Comparison of ENCODE assay signal across 23 cellular contexts in genomic region chr5:78317515-78317914, GRCh38. TPM values are rescaled to one million over a fixed set of nuclear protein-coding genes. Genes with fewer than 3 reads are reported as not detected.
DNase-seq lines count a peak whose midpoint lies in the region; ATAC-seq, FAIRE-seq and TF ChIP-seq lines count a peak whose summit lies in the region.
"Had no signal": no experiment of that assay in that cellular context is flagged by ENCODE, and none has a peak within 500 bp of the region (broad histone marks: within the 10 kb centered on the region; RNA-seq: fewer than 3 reads in every experiment).

No MANE protein-coding gene starts in this region.

- no peak for TF ChIP-seq POLR2A in K562 (conservative IDR thresholded peaks at IDR 0.05)

- no peak overlapping the region for H2BK120ac ChIP-seq in neuronal stem cell (ENCODE audit: low read depth, low read length)

- no peak overlapping the region for H3K4ac ChIP-seq in neuronal stem cell (ENCODE audit: low read length)

- peak overlapping the region; percentile 74; the same call in 1 of the 2 replicates for H2AFZ ChIP-seq in Loucy (ENCODE audit: low read length)
- peak overlapping the region; percentile 48 for H2AFZ ChIP-seq in K562 (ENCODE audit: low read depth, low read length)
- peak overlapping the region; percentile 11 for H2AFZ ChIP-seq in neuronal stem cell (ENCODE audit: low read length)

- ATAC-seq in K562 (no peak), GM18907 (IDR thresholded peaks at IDR 0.05; ENCODE audit: unreplicated experiment) (no peak)

- no peak overlapping the region for H3K23ac ChIP-seq in neuronal stem cell (ENCODE audit: low read depth, low read length, poor library complexity)

- no peak overlapping the region for H3K4me3 ChIP-seq in Loucy (ENCODE audit: low read length, poor library complexity, severe bottlenecking)
- H3K4me3 ChIP-seq in K562, result no peak overlapping the region
- no peak overlapping the region for H3K4me3 ChIP-seq in neuronal stem cell (ENCODE audit: low read length in 2 of 2)

- BruUV-seq in K562 (replicated peaks; lab: Mats Ljungman, UMichigan), result no TSS peak

- no peaks in the 10 kb centered on the region for H3K9me3 Mint-ChIP-seq in activated naive CD4-positive, alpha-beta T cell treated with anti-CD3 and anti-CD28 coated beads for 36 hours
- H3K9me3 Mint-ChIP-seq: CD4-positive, CD25-positive, alpha-beta regulatory T cell; CD8-positive, alpha-beta memory T cell; IgD-negative memory B cell had no signal

- POLR2A ChIA-PET in K562 (lab: Yijun Ruan, JAX), result no interaction called here

- H3K9me3 ChIP-seq in Loucy (ENCODE audit: insufficient read depth, low read depth, low read length) (no peaks in the 10 kb centered on the region), K562 (replicated peaks; ENCODE audit: control insufficient read depth, insufficient read depth, low read depth, low read length) (peaks cover 4% of the 10 kb centered on the region; the same call in 1 of the 2 replicates), neuronal stem cell (replicated peaks in 1 of 2; ENCODE audit: control insufficient read depth in 2 of 2, insufficient read depth in 1 of 2, low read depth in 1 of 2, low read length in 2 of 2) (peaks cover 0 to 3% of the 10 kb centered on the region in 2 donors)
- H3K9me3 ChIP-seq: BE2C had no signal

- no peak for TF ChIP-seq RAD21 in K562 (CRISPR knock-in tag; conservative IDR thresholded peaks at IDR 0.05 in 1 of 2, IDR thresholded peaks at IDR 0.05 in 1 of 2)

- H3K27me3 Mint-ChIP-seq in activated naive CD4-positive, alpha-beta T cell treated with anti-CD3 and anti-CD28 coated beads for 36 hours (ENCODE audit: low read depth), result no peaks in the 10 kb centered on the region

- H4K91ac ChIP-seq in neuronal stem cell (ENCODE audit: low read depth, low read length, poor library complexity), result no peak overlapping the region

- in situ Hi-C loops in K562 (cut with MboI), result no loop called here

- H3K9ac ChIP-seq in Loucy (ENCODE audit: low read depth, low read length, poor library complexity, severe bottlenecking) (no peak overlapping the region), K562 (ENCODE audit: insufficient read depth in 1 of 2, low read depth in 2 of 2, low read length in 2 of 2) (0 out of 4 replicates have a peak overlapping the region, but pooled peaks of 1 of the 2 experiments have one; percentile 36), neuronal stem cell (ENCODE audit: low read depth, low read length, poor library complexity) (no peak overlapping the region)

- DNase-seq in K562 (ENCODE audit: extremely low read depth in 1 of 4, low spot score in 3 of 4) (no peak), neuronal stem cell (ENCODE audit: low spot score) (no peak)
- DNase-seq in activated naive CD4-positive, alpha-beta T cell treated with anti-CD3 and anti-CD28 coated beads for 36 hours, result no peak
- no peak for DNase-seq in activated CD4-positive, alpha-beta T cell treated with anti-CD3 and anti-CD28 coated beads, Interleukin-2, amount 50 U/mL, for 1 hour
- DNase-seq: ACHN; BE2C; C1 segment of cervical spinal cord; CD4-positive, CD25-positive, alpha-beta regulatory T cell; CD8-positive, alpha-beta memory T cell; COR-L47; DMS 273 treated with DMSO at 0.1 percent for 48 hours; DMS53; DND-41; EL; GOT3; H9 had no signal

- no peaks in the 10 kb centered on the region for H4K20me1 ChIP-seq in Loucy (ENCODE audit: insufficient read depth, low read length, poor library complexity, severe bottlenecking)
- no peaks in the 10 kb centered on the region for H4K20me1 ChIP-seq in K562 (replicated peaks; ENCODE audit: control insufficient read depth, insufficient read depth, low read length)

- no peaks in the 10 kb centered on the region for H3F3A ChIP-seq in Loucy (ENCODE audit: low read depth)

- H3K36me3 Mint-ChIP-seq in activated naive CD4-positive, alpha-beta T cell treated with anti-CD3 and anti-CD28 coated beads for 36 hours (ENCODE audit: low read depth), result no peaks in the 10 kb centered on the region
- H3K36me3 Mint-ChIP-seq: CD4-positive, CD25-positive, alpha-beta regulatory T cell; CD8-positive, alpha-beta memory T cell; IgD-negative memory B cell had no signal

- no peak overlapping the region for H3K14ac ChIP-seq in neuronal stem cell (ENCODE audit: low read length)

- H3K4me2 ChIP-seq in Loucy (ENCODE audit: low read depth, low read length, poor library complexity, severe bottlenecking) (no peak overlapping the region), K562 (ENCODE audit: insufficient read depth, low read length) (no peak overlapping the region), neuronal stem cell (ENCODE audit: insufficient read depth, low read length, poor library complexity, severe bottlenecking) (no peak overlapping the region)

- no peak overlapping the region for H2AK5ac ChIP-seq in neuronal stem cell (ENCODE audit: low read depth, low read length)

- H4K8ac ChIP-seq in neuronal stem cell (ENCODE audit: low read depth, low read length), result no peak overlapping the region

- H3K9me2 ChIP-seq in Loucy (replicated peaks; ENCODE audit: low read depth, low read length), result no peaks in the 10 kb centered on the region

- no peaks in the 10 kb centered on the region for H3K4me1 Mint-ChIP-seq in activated naive CD4-positive, alpha-beta T cell treated with anti-CD3 and anti-CD28 coated beads for 36 hours (ENCODE audit: low read depth)
- H3K4me1 Mint-ChIP-seq: CD4-positive, CD25-positive, alpha-beta regulatory T cell; CD8-positive, alpha-beta memory T cell had no signal

- H3K27me3 ChIP-seq in Loucy (ENCODE audit: insufficient read depth, low read length, poor library complexity, severe bottlenecking) (no peaks in the 10 kb centered on the region), K562 (ENCODE audit: control insufficient read depth in 2 of 2, insufficient read depth in 2 of 2, low read length in 2 of 2) (no peaks in the 10 kb centered on the region), neuronal stem cell (ENCODE audit: control insufficient read depth in 3 of 3, insufficient read depth in 3 of 3, low read depth in 1 of 3, low read length in 3 of 3) (no peaks in the 10 kb centered on the region)
- H3K27me3 ChIP-seq: BE2C had no signal

- H2BK5ac ChIP-seq in neuronal stem cell (ENCODE audit: low read length), result no peak overlapping the region

- H3K9me1 ChIP-seq in K562 (ENCODE audit: control insufficient read depth, insufficient read depth, low read length), result no peaks in the 10 kb centered on the region

- TF ChIP-seq CTCF in Loucy (conservative IDR thresholded peaks at IDR 0.05; ENCODE audit: low read length) (no peak), K562 (IDR thresholded peaks at IDR 0.05 in 2 of 3, conservative IDR thresholded peaks at IDR 0.05 in 1 of 3; ENCODE audit: insufficient read depth in 2 of 3, low read depth in 1 of 3, low read length in 3 of 3) (no peak)

- no peak overlapping the region for H3K27ac Mint-ChIP-seq in activated naive CD4-positive, alpha-beta T cell treated with anti-CD3 and anti-CD28 coated beads for 36 hours
- H3K27ac Mint-ChIP-seq: CD4-positive, CD25-positive, alpha-beta regulatory T cell; CD8-positive, alpha-beta memory T cell; IgD-negative memory B cell had no signal

- H3K18ac ChIP-seq in neuronal stem cell (ENCODE audit: low read length), result no peak overlapping the region

- H3K36me3 ChIP-seq in Loucy (ENCODE audit: insufficient read depth, low read length), result no peaks in the 10 kb centered on the region
- H3K36me3 ChIP-seq in K562 (ENCODE audit: control insufficient read depth, insufficient read depth, low read length), result no peaks in the 10 kb centered on the region
- H3K36me3 ChIP-seq in neuronal stem cell (replicated peaks in 1 of 2; ENCODE audit: control insufficient read depth in 2 of 2, insufficient read depth in 2 of 2, low read length in 2 of 2), result no peaks in the 10 kb centered on the region
- H3K36me3 ChIP-seq: BE2C had no signal

- CTCF ChIA-PET in K562 (lab: Yijun Ruan, JAX; ENCODE audit: low intra/inter-chr PET ratio), result no interaction called here
- CTCF ChIA-PET in activated naive CD4-positive, alpha-beta T cell treated with anti-CD3 and anti-CD28 coated beads for 36 hours (lab: Charles Lee), result no interaction called here

- H2BK15ac ChIP-seq in neuronal stem cell (ENCODE audit: low read length), result no peak overlapping the region

- no peaks in the 10 kb centered on the region for H3K4me1 ChIP-seq in Loucy (ENCODE audit: insufficient read depth, low read length, poor library complexity, severe bottlenecking)
- no peaks in the 10 kb centered on the region for H3K4me1 ChIP-seq in K562 (replicated peaks in 1 of 2; ENCODE audit: control insufficient read depth in 2 of 2, insufficient read depth in 2 of 2, low read length in 2 of 2)
- H3K4me1 ChIP-seq in neuronal stem cell (ENCODE audit: control insufficient read depth in 2 of 2, insufficient read depth in 1 of 2, low read depth in 1 of 2, low read length in 2 of 2), result no peaks in the 10 kb centered on the region
- H3K4me1 ChIP-seq: BE2C had no signal

- H3K79me2 ChIP-seq in Loucy (ENCODE audit: insufficient read depth, low read length), result no peaks in the 10 kb centered on the region
- H3K79me2 ChIP-seq in K562 (ENCODE audit: control insufficient read depth, insufficient read depth, low read length), result no peaks in the 10 kb centered on the region

- intact Hi-C loops in K562 (cut with micrococcal nuclease), result no loop called here
- intact Hi-C loops in activated naive CD4-positive, alpha-beta T cell treated with anti-CD3 and anti-CD28 coated beads for 36 hours (cut with micrococcal nuclease), result no loop called here

- no peak for TF ChIP-seq EP300 in K562 (IDR thresholded peaks at IDR 0.05; ENCODE audit: low read length)

- no peak overlapping the region for H3K4me3 Mint-ChIP-seq in activated naive CD4-positive, alpha-beta T cell treated with anti-CD3 and anti-CD28 coated beads for 36 hours
- H3K4me3 Mint-ChIP-seq: CD4-positive, CD25-positive, alpha-beta regulatory T cell; CD8-positive, alpha-beta memory T cell; H9 had no signal

- 48% methylated on average over 5 of the region's 5 CpGs for WGBS in K562 (ENCODE audit: insufficient coverage, low coverage, missing lambda C conversion rate)
- WGBS in neuronal stem cell (ENCODE audit: extremely low coverage in 2 of 2, insufficient read length in 2 of 2, insufficient replicate concordance in 1 of 2), 2 donors, result no CpG with 5 or more reads among the region's 5 CpGs

- H3K27ac ChIP-seq in K562 (ENCODE audit: extremely low read depth, low read depth, low read length) (no peak overlapping the region), neuronal stem cell (replicated peaks; ENCODE audit: low read length) (no peak overlapping the region)

- no peaks in the 10 kb centered on the region for H3K79me1 ChIP-seq in neuronal stem cell (ENCODE audit: low read depth, low read length)

- no peak overlapping the region for H2BK12ac ChIP-seq in neuronal stem cell (ENCODE audit: low read length)

- no peak for FAIRE-seq in K562 (lab: Jason Lieb, UNC)
- FAIRE-seq: A204.1, GM12892, GM18507, HTR-8/SVneo had no signal

RNA-seq across cellular contexts. Expression of gene AP3B1, which starts 23.0 kb away (rescaled TPM):
- total RNA-seq in K562 (2011; cell fraction: chromatin; rRNA removed; ENCODE audit: low replicate concordance), result 28.7 and 124 TPM in 2 replicates
- total RNA-seq in K562 (2011; cell fraction: nucleolus; rRNA removed), result 12.8 and 17.6 TPM in 2 replicates
- total RNA-seq in K562 (2011; cell fraction: nucleoplasm; rRNA removed), result 41.8 and 63.9 TPM in 2 replicates
- 33.4 and 34.1 TPM in 2 replicates for total RNA-seq in K562 (2014; rRNA removed)
- 55.7 and 65.6 TPM in 2 replicates for total RNA-seq in K562 (2014; rRNA removed; fragmentation: Illumina TruSeq; extraction: Trizol)
- 60.4 and 61.8 TPM in 2 replicates for total RNA-seq in K562 (2015; rRNA removed; fragmentation: Illumina TruSeq; extraction: Trizol)
- 42.2 and 42.8 TPM in 2 replicates for total RNA-seq in K562 (2021)
- 51.4 and 55.6 TPM in 2 replicates for polyA plus RNA-seq in K562 (2011; rRNA removed)
- polyA plus RNA-seq in K562 (2011; cell fraction: cytosol; rRNA removed), result 21.8 and 45.4 TPM in 2 replicates
- polyA plus RNA-seq in K562 (2011; cell fraction: nucleus; rRNA removed), result 20.3 and 36.5 TPM in 2 replicates
- 40.5 and 54.7 TPM in 2 replicates for polyA plus RNA-seq in K562 (2012)
- polyA plus RNA-seq in K562 (2014; fragmentation: Illumina TruSeq; extraction: Trizol), result 46.8 and 55.1 TPM in 2 replicates
- polyA plus RNA-seq in K562 (2014; fragmentation: Nextera tagmentation; extraction: Ambion mirVana), result 10 to 100 TPM; 21.1 to 30.9 TPM
- 25.2 and 29.8 TPM in 2 replicates for polyA plus RNA-seq in K562 (2014; rRNA removed)
- polyA minus RNA-seq in K562 (2011; rRNA and poly(A)+ RNA removed), result 94.2 and 106 TPM in 2 replicates
- 27.1 and 30.8 TPM in 2 replicates for polyA minus RNA-seq in K562 (2011; cell fraction: cytosol; rRNA and poly(A)+ RNA removed)
- polyA minus RNA-seq in K562 (2011; cell fraction: nucleus; rRNA and poly(A)+ RNA removed), result 39.6 and 79.5 TPM in 2 replicates
- polyA plus RNA-seq in neuronal stem cell (2013, experiment 1 of 2), result 41.5 TPM
- polyA plus RNA-seq in neuronal stem cell (2013, experiment 2 of 2), result 42.0 TPM
- 10 to 100 TPM; 29.9 to 33.0 TPM for total RNA-seq in activated naive CD4-positive, alpha-beta T cell treated with anti-CD3 and anti-CD28 coated beads for 36 hours

RNA-seq across cellular contexts. Expression of gene SCAMP1, which starts 42.9 kb away (rescaled TPM):
- 18.2 and 21.2 TPM in 2 replicates for total RNA-seq in K562 (2011; cell fraction: chromatin; rRNA removed; ENCODE audit: low replicate concordance)
- total RNA-seq in K562 (2011; cell fraction: nucleolus; rRNA removed), result 12.0 and 12.8 TPM in 2 replicates
- 18.8 and 24.8 TPM in 2 replicates for total RNA-seq in K562 (2011; cell fraction: nucleoplasm; rRNA removed)
- total RNA-seq in K562 (2014; rRNA removed) (8.8 and 13.0 TPM in 2 replicates), K562 (2014; rRNA removed; fragmentation: Illumina TruSeq; extraction: Trizol) (23.9 and 26.3 TPM in 2 replicates), K562 (2015; rRNA removed; fragmentation: Illumina TruSeq; extraction: Trizol) (14.9 and 17.8 TPM in 2 replicates), K562 (2021) (22.5 and 24.5 TPM in 2 replicates)
- polyA plus RNA-seq in K562 (2011; rRNA removed) (17.8 and 22.1 TPM in 2 replicates), K562 (2014; fragmentation: Illumina TruSeq; extraction: Trizol) (13.2 and 13.8 TPM in 2 replicates), K562 (2014; fragmentation: Nextera tagmentation; extraction: Ambion mirVana) (10 to 100 TPM; 13.2 to 13.6 TPM), K562 (2014; rRNA removed) (5.4 and 5.7 TPM in 2 replicates)
- 6.5 and 12.3 TPM in 2 replicates for polyA plus RNA-seq in K562 (2011; cell fraction: cytosol; rRNA removed)
- 5.9 and 9.5 TPM in 2 replicates for polyA plus RNA-seq in K562 (2011; cell fraction: nucleus; rRNA removed)
- 10.6 and 13.4 TPM in 2 replicates for polyA plus RNA-seq in K562 (2012)
- polyA minus RNA-seq in K562 (2011; rRNA and poly(A)+ RNA removed), result 52.9 and 60.4 TPM in 2 replicates
- polyA minus RNA-seq in K562 (2011; cell fraction: cytosol; rRNA and poly(A)+ RNA removed), result 19.8 and 22.7 TPM in 2 replicates
- 10.2 and 19.0 TPM in 2 replicates for polyA minus RNA-seq in K562 (2011; cell fraction: nucleus; rRNA and poly(A)+ RNA removed)
- polyA plus RNA-seq in neuronal stem cell (2013, experiment 1 of 2), result 28.2 TPM
- polyA plus RNA-seq in neuronal stem cell (2013, experiment 2 of 2), result 29.4 TPM
- 10 to 100 TPM in 1 of 2 experiments, 1 to 10 TPM in 1; 9.7 to 10.3 TPM for total RNA-seq in activated naive CD4-positive, alpha-beta T cell treated with anti-CD3 and anti-CD28 coated beads for 36 hours

Comparison
In these comparisons a context has a peak if more than half of its experiments do, and no peak if none do; other contexts are left out.
1. H2AFZ ChIP-seq: peak in every context shown above with its lines; median percentile 74 in Loucy; 48 in K562; 11 in neuronal stem cell.